Comparison of ENCODE assay signal across 24 cellular contexts in the genomic region with DNA sequence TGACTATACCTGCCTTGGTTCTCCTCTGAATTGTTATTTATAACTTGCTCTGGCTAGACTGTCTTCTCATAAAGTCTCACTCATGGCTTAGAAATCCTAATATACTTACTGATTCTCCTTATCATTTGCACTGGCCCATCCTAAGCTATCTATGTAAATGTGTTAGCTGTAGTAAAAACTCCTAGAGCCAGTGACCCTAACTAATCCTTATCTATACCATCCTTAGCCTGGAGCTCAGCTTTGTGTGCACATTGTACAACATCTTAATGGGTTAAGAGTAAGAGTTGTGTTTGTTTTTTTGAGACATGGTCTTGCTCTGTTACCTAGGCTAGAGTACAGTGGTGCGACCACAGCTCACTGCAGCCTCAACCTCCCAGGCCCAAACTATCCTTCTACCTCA. TPM values are rescaled to one million over a fixed set of nuclear protein-coding genes. Genes with fewer than 3 reads are reported as not detected.
"Had no signal": no experiment of that assay in that cellular context is flagged by ENCODE, and none has a peak within 500 bp of the region (broad histone marks: within the 10 kb centered on the region; RNA-seq: fewer than 3 reads in every experiment).

No MANE protein-coding gene starts in this region.

- ATAC-seq: Panc1, PC-3 had no signal

- H3K4me2 ChIP-seq: KMS-11, SK-N-SH had no signal

- H3K27ac ChIP-seq: KMS-11, RWPE1 had no signal

- H3K9me3 ChIP-seq: SK-N-SH had no signal

- H3K9ac ChIP-seq: KMS-11, SK-N-SH had no signal

- DNase-seq: MV-4-11, NCI-H1048, NCI-H1105, NCI-H1417, NCI-H1436 treated with DMSO at 0.1 percent for 48 hours, NCI-H1694, NCI-H187 treated with DMSO at 0.1 percent for 48 hours, NCI-H2029 treated with DMSO at 0.1 percent for 48 hours, NCI-H2171 treated with DMSO at 0.1 percent for 48 hours, NCI-H345, NCI-H446 treated with DMSO at 0.1 percent for 48 hours, NCI-H524, NCI-H69, NCI-H774, PC-3, SHP77, SK-N-SH, SW 1271, T-helper 1 cell had no signal

RNA-seq across cellular contexts. Expression of gene LAMB4, which starts 40.8 kb away (rescaled TPM):
- total RNA-seq: HT-29, LHCN-M2 had no signal
